34 cellular contexts compared by ENCODE assay signal in the genomic region with DNA sequence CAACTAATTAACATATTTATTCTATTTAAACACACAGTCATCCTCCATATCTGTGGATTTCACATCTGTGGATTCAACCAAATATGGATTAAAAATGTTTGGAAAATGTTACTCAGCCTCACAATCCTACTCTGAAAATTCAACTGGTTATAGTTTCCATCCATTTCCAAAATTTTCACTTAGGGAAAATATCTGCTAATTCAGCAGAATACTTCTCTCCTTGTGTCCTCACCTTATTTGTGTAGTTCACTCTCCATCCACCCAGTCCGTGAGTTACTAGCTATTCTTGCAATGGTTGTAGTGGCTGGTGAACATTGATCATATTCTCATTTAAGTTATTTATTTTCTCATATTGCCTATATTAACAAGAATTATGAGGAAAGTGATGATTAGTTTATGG.
"Had no signal": no experiment of that assay in that cellular context is flagged by ENCODE, and none has a peak within 500 bp of the region (broad histone marks: within the 10 kb centered on the region; RNA-seq: fewer than 3 reads in every experiment).

No MANE protein-coding gene starts in this region.

- H3K4me3 ChIP-seq: MG63 had no signal

- DNase-seq: Kasumi-1, MG63, MM.1S, NCI-H1048, NCI-H1092, NCI-H1092 treated with DMSO at 0.1 percent for 48 hours, NCI-H1105, NCI-H1105 treated with DMSO at 0.1 percent for 48 hours, NCI-H1417, NCI-H1417 treated with DMSO at 0.1 percent for 48 hours, NCI-H1436, NCI-H1436 treated with DMSO at 0.1 percent for 48 hours, NCI-H146, NCI-H1694, NCI-H1694 treated with DMSO at 0.1 percent for 48 hours, NCI-H187, NCI-H187 treated with DMSO at 0.1 percent for 48 hours, NCI-H1930, NCI-H2029, NCI-H2029 treated with DMSO at 0.1 percent for 48 hours, NCI-H2081, NCI-H2081 treated with DMSO at 0.1 percent for 48 hours, NCI-H2107, NCI-H2171, NCI-H2171 treated with DMSO at 0.1 percent for 48 hours, NCI-H2227 treated with DMSO at 0.1 percent for 48 hours, NCI-H226, NCI-H345, NCI-H446, NCI-H446 treated with DMSO at 0.1 percent for 48 hours, NCI-H510A, NCI-H510A treated with DMSO at 0.1 percent for 48 hours, NCI-H524, NCI-H524 treated with DMSO at 0.1 percent for 48 hours had no signal

- H3K9me3 ChIP-seq: MG63 had no signal

- H3K36me3 ChIP-seq: MG63 had no signal
